Comparison of ENCODE assay signal across 8 cellular contexts in genomic region chr4:163165217-163166017, GRCh38. TPM values are rescaled to one million over a fixed set of nuclear protein-coding genes. Genes with fewer than 3 reads are reported as not detected.
A peak's percentile ranks its signal among the peaks of the same experiment; 100 is the strongest.
DNase-seq lines count a peak whose midpoint lies in the region; TF ChIP-seq lines count a peak whose summit lies in the region.

No MANE protein-coding gene starts in this region.

- POLR2A ChIA-PET in BJ (lab: Charles Lee), result no interaction called here

- in situ Hi-C loops in astrocyte of the spinal cord (cut with HindIII; ENCODE audit: low sequenced_read_pairs), result no loop called here

- no peak for TF ChIP-seq POLR2A in uterus (IDR thresholded peaks at IDR 0.05)

- TF ChIP-seq CTCF in BJ (IDR thresholded peaks at IDR 0.05; ENCODE audit: insufficient read depth, low read depth, low read length) (no peak), astrocyte of the spinal cord (IDR thresholded peaks at IDR 0.05; ENCODE audit: low read depth, low read length) (no peak), uterus (IDR thresholded peaks at IDR 0.05) (no peak)

- DNase-seq in BJ (ENCODE audit: low read depth) (no peak), HT1080 (ENCODE audit: low read depth) (peak; percentile 9), astrocyte of the spinal cord (ENCODE audit: low read depth, low spot score) (peak; percentile 25), lung microvascular endothelial cell (ENCODE audit: low read depth in 2 of 2) (peak; percentile 15 to 16), uterus (no peak), NCI-H345 (lab: John Stamatoyannopoulos, UW) (no peak), NCI-H1092 (lab: John Stamatoyannopoulos, UW) (no peak), Ammon's horn (ENCODE audit: low spot score) (no peak)

- no peaks in the 10 kb centered on the region for H3K36me3 ChIP-seq in BJ (ENCODE audit: control insufficient read depth, insufficient read depth, low read length)
- H3K36me3 ChIP-seq in uterus, result no peaks in the 10 kb centered on the region

- CTCF ChIA-PET in BJ (lab: Yijun Ruan, JAX), result no interaction called here

- H3K27me3 ChIP-seq in BJ (ENCODE audit: control insufficient read depth, insufficient read depth, low read length) (no peaks in the 10 kb centered on the region), uterus (no peaks in the 10 kb centered on the region)

- no peaks in the 10 kb centered on the region for H3K9me3 ChIP-seq in uterus

- no peaks in the 10 kb centered on the region for H3K4me1 ChIP-seq in uterus

- peak overlapping the region in 1 of 2 donors; percentile 75 for H3K27ac ChIP-seq in uterus

- H3K4me3 ChIP-seq in BJ (ENCODE audit: low read depth, low read length) (peak overlapping the region; percentile 97), astrocyte of the spinal cord (ENCODE audit: low read depth, low read length) (peak overlapping the region; percentile 78), uterus (peak overlapping the region; percentile 78 to 88)

- intact Hi-C loops in uterus (cut with DNase I; ENCODE audit: low total_unique reads), result no loop called here

RNA-seq across cellular contexts. Expression of gene NAF1, which starts 1.3 kb away (rescaled TPM):
- 3.7 and 6.0 TPM in 2 replicates for polyA plus RNA-seq in BJ (2011; rRNA removed)
- 4.5 TPM in 2 replicates for polyA minus RNA-seq in BJ (2011; rRNA and poly(A)+ RNA removed)
- total RNA-seq in HT1080 (2014; rRNA removed; shearing (Covaris generic)), result 9.5 and 20.4 TPM in 2 replicates
- 18.4 and 25.4 TPM in 2 replicates for polyA plus RNA-seq in HT1080 (2015; cell fraction: cytosol; rRNA removed)
- 25.2 and 31.0 TPM in 2 replicates for polyA plus RNA-seq in HT1080 (2015; cell fraction: nucleus; rRNA removed)
- total RNA-seq in lung microvascular endothelial cell (4.1 and 5.6 TPM in 2 replicates), uterus (10 to 100 TPM; 14.9 to 34.8 (median 25.3) TPM)

Comparison
In these comparisons a context has a peak if more than half of its experiments do, and no peak if none do; other contexts are left out.
1. DNase-seq: peak in HT1080 (single experiment), astrocyte of the spinal cord (single experiment) and lung microvascular endothelial cell (2 of 2); none in BJ (single experiment), uterus (0 of 2), NCI-H345 (single experiment), NCI-H1092 (single experiment) and Ammon's horn (single experiment).
2. Peak in every context shown above with its lines, with median percentiles within 50 percentile points of each other: H3K4me3 ChIP-seq.